ENCODE assay signal across 8 cellular contexts in genomic region chr17:76538281-76538931, GRCh38. TPM values are rescaled to one million over a fixed set of nuclear protein-coding genes. Genes with fewer than 3 reads are reported as not detected.
A peak's percentile ranks its signal among the peaks of the same experiment; 100 is the strongest.
DNase-seq lines count a peak whose midpoint lies in the region; ATAC-seq, FAIRE-seq and TF ChIP-seq lines count a peak whose summit lies in the region.
"Had no signal": no experiment of that assay in that cellular context is flagged by ENCODE, and none has a peak within 500 bp of the region (broad histone marks: within the 10 kb centered on the region; RNA-seq: fewer than 3 reads in every experiment).

No MANE protein-coding gene starts in this region.

- H2BK15ac ChIP-seq in H1 (ENCODE audit: low read length), result no peak overlapping the region

- H3K14ac ChIP-seq in H1 (ENCODE audit: insufficient read length), result no peak overlapping the region

- H3K23me2 ChIP-seq in H1 (ENCODE audit: low read depth, low read length), result peaks cover 11% of the 10 kb centered on the region

- H3K36me3 ChIP-seq in SJCRH30, result no peaks in the 10 kb centered on the region
- H3K36me3 ChIP-seq in H1 (ENCODE audit: control insufficient read depth in 2 of 4, insufficient read depth in 4 of 4, low read length in 3 of 4), result no peaks in the 10 kb centered on the region
- no peaks in the 10 kb centered on the region for H3K36me3 ChIP-seq in mucosa of rectum (ENCODE audit: control insufficient read depth in 2 of 2, insufficient read depth in 2 of 2, low read length in 2 of 2)
- H3K36me3 ChIP-seq in tibial nerve, result no peaks in the 10 kb centered on the region

- ATAC-seq in GM18505 (IDR thresholded peaks at IDR 0.05; ENCODE audit: unreplicated experiment), result no peak

- no peak overlapping the region for H4K5ac ChIP-seq in H1 (ENCODE audit: insufficient read length, low read depth, low read length)

- no peak overlapping the region for H2BK5ac ChIP-seq in H1 (ENCODE audit: low read depth, low read length)

- no peak overlapping the region for H2BK12ac ChIP-seq in H1 (ENCODE audit: low read depth, low read length)

- no peak overlapping the region for H3K23ac ChIP-seq in H1 (ENCODE audit: insufficient read length)

- WGBS in H1 (ENCODE audit: extremely low coverage in 1 of 2, insufficient coverage in 1 of 2, insufficient read length in 1 of 2, insufficient replicate concordance in 2 of 2, low coverage in 1 of 2, low lambda C conversion rate in 2 of 2, missing lambda C conversion rate in 1 of 2), 2 experiments, result 24% methylated on average over 19 of the region's 37 CpGs; no CpG with 5 or more reads in 1 of the 2 experiments
- 40 to 51% methylated on average over 12 to 31 of the region's 37 CpGs for WGBS in tibial nerve, 2 donors

- H3K79me2 ChIP-seq in H1 (ENCODE audit: control insufficient read depth in 1 of 2, insufficient read depth in 2 of 2, low read length in 2 of 2), result no peaks in the 10 kb centered on the region

- H3K27me3 ChIP-seq in SJCRH30 (no peaks in the 10 kb centered on the region), H1 (replicated peaks in 1 of 4; ENCODE audit: control insufficient read depth in 3 of 4, extremely low read depth in 1 of 4, insufficient read depth in 3 of 4, low read length in 3 of 4) (peaks cover 8 to 46% (median 37%) of the 10 kb centered on the region in 4 experiments), mucosa of rectum (ENCODE audit: control insufficient read depth in 2 of 2, insufficient read depth in 2 of 2, low read length in 2 of 2) (peaks cover 20 to 21% of the 10 kb centered on the region in 2 donors), tibial nerve (no peaks in the 10 kb centered on the region)

- TF ChIP-seq RAD21 in H1 (IDR thresholded peaks at IDR 0.05 in 1 of 2, conservative IDR thresholded peaks at IDR 0.05 in 1 of 2; ENCODE audit: low read depth in 2 of 2, low read length in 2 of 2), result no peak

- H4K20me1 ChIP-seq in H1 (replicated peaks in 1 of 2; ENCODE audit: control insufficient read depth in 1 of 2, insufficient read depth in 2 of 2, low read length in 2 of 2), result no peaks in the 10 kb centered on the region

- no peak overlapping the region for H2AK5ac ChIP-seq in H1 (ENCODE audit: low read depth, low read length)

- POLR2A ChIA-PET in H1 (lab: Charles Lee; ENCODE audit: partially characterized antibody), result interaction anchor here (3.7 to 4.0 kb wide), 2 partner anchors 9 to 20 kb away, joined by 30 to 38 read pairs; no protein-coding TSS in a partner anchor

- H3K4me3 ChIP-seq in SJCRH30, result no peak overlapping the region
- peak overlapping the region; percentile 35 to 67 (median 46) for H3K4me3 ChIP-seq in H1 (ENCODE audit: extremely low read depth in 1 of 4, insufficient read depth in 2 of 4, low read depth in 3 of 4, low read length in 4 of 4)
- peak overlapping the region in 1 of 2 donors; percentile 13 for H3K4me3 ChIP-seq in mucosa of rectum (ENCODE audit: low read length in 2 of 2)
- peak overlapping the region; percentile 21 to 61 (median 40) for H3K4me3 ChIP-seq in tibial nerve

- H3K4ac ChIP-seq in H1 (replicated peaks; ENCODE audit: insufficient read length, low read depth, low read length), result peak overlapping the region; percentile 17

- H3K9me3 ChIP-seq in SJCRH30 (replicated peaks) (no peaks in the 10 kb centered on the region), H1 (ENCODE audit: insufficient read depth in 2 of 2, low read depth in 1 of 2, low read length in 1 of 2) (no peaks in the 10 kb centered on the region), mucosa of rectum (ENCODE audit: control insufficient read depth in 2 of 2, low read length in 2 of 2) (no peaks in the 10 kb centered on the region), tibial nerve (no peaks in the 10 kb centered on the region)

- H3K27ac ChIP-seq in SJCRH30, result peak overlapping the region; percentile 39
- H3K27ac ChIP-seq in H1 (ENCODE audit: low read depth, low read length), result no peak overlapping the region
- peak overlapping the region; percentile 48 to 49 for H3K27ac ChIP-seq in mucosa of rectum (ENCODE audit: low read depth in 2 of 2, low read length in 2 of 2)
- H3K27ac ChIP-seq in tibial nerve, result peak overlapping the region; percentile 69 to 91 (median 80)

- DNase-seq in SJCRH30, result no peak
- DNase-seq in H1 (ENCODE audit: low read depth in 1 of 2, low spot score in 2 of 2), result no peak
- DNase-seq in tibial nerve (ENCODE audit: low spot score in 2 of 2), result no peak
- DNase-seq in amygdala (lab: John Stamatoyannopoulos, UW), result no peak
- DNase-seq in iPS-NIHi7 (ENCODE audit: extremely low spot score), result no peak
- DNase-seq: MV-4-11 had no signal

- H2BK120ac ChIP-seq in H1 (replicated peaks; ENCODE audit: low read depth, low read length), result no peak overlapping the region

- H3K4me1 ChIP-seq in SJCRH30 (peaks cover 36% of the 10 kb centered on the region), H1 (replicated peaks in 1 of 4; ENCODE audit: control insufficient read depth in 3 of 4, insufficient read depth in 4 of 4, low read length in 3 of 4) (peaks cover 0 to 17% (median 9%) of the 10 kb centered on the region in 4 experiments; a peak in 6 of 7 replicates), mucosa of rectum (ENCODE audit: control insufficient read depth in 2 of 2, insufficient read depth in 2 of 2, low read length in 2 of 2) (peaks cover 9 to 10% of the 10 kb centered on the region in 2 donors), tibial nerve (peaks cover 0 to 69% (median 21%) of the 10 kb centered on the region in 4 donors)

- peak overlapping the region; percentile 76 to 99 for H3K4me2 ChIP-seq in H1 (ENCODE audit: insufficient read depth in 1 of 2, low read depth in 2 of 2, low read length in 2 of 2)

- H4K91ac ChIP-seq in H1 (replicated peaks; ENCODE audit: insufficient read length, low read length), result no peak overlapping the region

- H3K56ac ChIP-seq in H1 (replicated peaks; ENCODE audit: insufficient read length, low read depth, low read length), result no peak overlapping the region

- no peaks in the 10 kb centered on the region for H3K79me1 ChIP-seq in H1 (ENCODE audit: low read depth, low read length)

- no peak for TF ChIP-seq EP300 in H1 (IDR thresholded peaks at IDR 0.05; ENCODE audit: borderline replicate concordance in 1 of 2, low read depth in 2 of 2, low read length in 2 of 2)
- TF ChIP-seq EP300 in tibial nerve (IDR thresholded peaks at IDR 0.05), result no peak

- H2BK20ac ChIP-seq in H1 (ENCODE audit: low read length), result no peak overlapping the region

- CTCF ChIA-PET in H1 (lab: Charles Lee; ENCODE audit: partially characterized antibody), result interaction anchor here (1.0 to 15.6 kb wide), 6 partner anchors 8 to 346 kb away, joined by 3 to 260 read pairs (median 26); no protein-coding TSS in a partner anchor

- no peak for FAIRE-seq in H1 (lab: Jason Lieb, UNC)

- TF ChIP-seq POLR2A in H1 (IDR thresholded peaks at IDR 0.05; ENCODE audit: control extremely low read depth in 1 of 2, low read depth in 2 of 2, low read length in 2 of 2) (no peak), tibial nerve (IDR thresholded peaks at IDR 0.05) (no peak), GM18505 (IDR thresholded peaks at IDR 0.05; ENCODE audit: borderline replicate concordance, extremely low read depth, insufficient read depth, insufficient read length) (no peak)

- H3K18ac ChIP-seq in H1 (ENCODE audit: extremely low read depth, low read length), result peak overlapping the region; percentile 60

- H3K9ac ChIP-seq in H1 (replicated peaks in 1 of 4; ENCODE audit: extremely low read depth in 1 of 4, low read depth in 3 of 4, low read length in 3 of 4), result no peak overlapping the region; a peak in 1 of 7 replicates
- no peak overlapping the region for H3K9ac ChIP-seq in mucosa of rectum (ENCODE audit: low read depth in 1 of 2, low read length in 2 of 2)

- TF ChIP-seq CTCF in H1 (IDR thresholded peaks at IDR 0.05; ENCODE audit: control extremely low read depth in 1 of 3, insufficient read depth in 1 of 3, low read depth in 1 of 3, low read length in 3 of 3) (no peak), tibial nerve (IDR thresholded peaks at IDR 0.05) (no peak)

- no peak overlapping the region for H4K8ac ChIP-seq in H1 (ENCODE audit: extremely low read depth, insufficient read depth, low read length)

- H2AFZ ChIP-seq in H1 (ENCODE audit: low read length), result no peak overlapping the region

RNA-seq across cellular contexts. Expression of gene CYGB, which starts 0.9 kb away (rescaled TPM):
- not detected in 2 replicates for total RNA-seq in SJCRH30 (2014; rRNA removed; shearing (Covaris generic))
- total RNA-seq in H1 (2021; fragmentation: NEBNext Ultra II Directional; extraction: Animal tissue kit (Norgen Biotek cat#: 25700)), result 3.7 and 4.0 TPM in 2 replicates
- 2.7 and 3.3 TPM in 2 replicates for polyA plus RNA-seq in H1 (2011; rRNA removed)
- polyA plus RNA-seq in H1 (2011; cell fraction: cytosol; rRNA removed), result 1.7 TPM
- polyA plus RNA-seq in H1 (2011; cell fraction: nucleus; rRNA removed), result 1.7 TPM
- 1.4 to 3.4 TPM (median 2.9 TPM) in 4 replicates for polyA plus RNA-seq in H1 (2012, experiment 1 of 2)
- polyA plus RNA-seq in H1 (2012, experiment 2 of 2), result 4.0 TPM
- polyA plus RNA-seq in H1 (2013, experiment 1 of 2), result 2.8 TPM
- 2.8 TPM for polyA plus RNA-seq in H1 (2013, experiment 2 of 2)
- polyA minus RNA-seq in H1 (2011; rRNA and poly(A)+ RNA removed), result 0.19 and 1.4 TPM in 2 replicates
- polyA minus RNA-seq in H1 (2011; cell fraction: cytosol; rRNA and poly(A)+ RNA removed), result 0.66 TPM
- 0.80 TPM for polyA minus RNA-seq in H1 (2011; cell fraction: nucleus; rRNA and poly(A)+ RNA removed)
- 10 to 100 TPM; 40.2 to 59.2 (median 48.8) TPM for total RNA-seq in tibial nerve

RNA-seq across cellular contexts. Expression of gene PRCD, which starts 1.4 kb away (rescaled TPM):
- total RNA-seq in SJCRH30 (2014; rRNA removed; shearing (Covaris generic)), result 2.1 and 3.4 TPM in 2 replicates
- total RNA-seq in H1 (2021; fragmentation: NEBNext Ultra II Directional; extraction: Animal tissue kit (Norgen Biotek cat#: 25700)), result 1.4 and 2.1 TPM in 2 replicates
- polyA plus RNA-seq in H1 (2011; rRNA removed), result 0.77 and 1.1 TPM in 2 replicates
- 1.4 TPM for polyA plus RNA-seq in H1 (2011; cell fraction: cytosol; rRNA removed)
- 3.1 TPM for polyA plus RNA-seq in H1 (2011; cell fraction: nucleus; rRNA removed)
- polyA plus RNA-seq in H1 (2012, experiment 1 of 2), result 1.1 to 1.6 TPM (median 1.5 TPM) in 4 replicates
- 2.3 TPM for polyA plus RNA-seq in H1 (2012, experiment 2 of 2)
- polyA plus RNA-seq in H1 (2013, experiment 1 of 2), result 2.0 TPM
- 1.5 TPM for polyA plus RNA-seq in H1 (2013, experiment 2 of 2)
- 0.12 and 0.22 TPM in 2 replicates for polyA minus RNA-seq in H1 (2011; rRNA and poly(A)+ RNA removed)
- not detected for polyA minus RNA-seq in H1 (2011; cell fraction: cytosol; rRNA and poly(A)+ RNA removed)
- 3.5 TPM for polyA minus RNA-seq in H1 (2011; cell fraction: nucleus; rRNA and poly(A)+ RNA removed)
- total RNA-seq in tibial nerve, result 10 to 100 TPM in 3 of 4 donors, 1 to 10 TPM in 1; 6.6 to 23.5 (median 14.1) TPM

RNA-seq across cellular contexts. Expression of gene RHBDF2, which starts 37.2 kb away (rescaled TPM):
- total RNA-seq in SJCRH30 (2014; rRNA removed; shearing (Covaris generic)), result 2.4 and 2.5 TPM in 2 replicates
- total RNA-seq in H1 (2021; fragmentation: NEBNext Ultra II Directional; extraction: Animal tissue kit (Norgen Biotek cat#: 25700)), result 25.9 and 26.2 TPM in 2 replicates
- 21.2 and 27.9 TPM in 2 replicates for polyA plus RNA-seq in H1 (2011; rRNA removed)
- polyA plus RNA-seq in H1 (2011; cell fraction: cytosol; rRNA removed), result 15.5 TPM
- polyA plus RNA-seq in H1 (2011; cell fraction: nucleus; rRNA removed), result 46.6 TPM
- 16.4 to 25.4 TPM (median 22.4 TPM) in 4 replicates for polyA plus RNA-seq in H1 (2012, experiment 1 of 2)
- polyA plus RNA-seq in H1 (2012, experiment 2 of 2), result 15.6 TPM
- polyA plus RNA-seq in H1 (2013, experiment 1 of 2), result 30.8 TPM
- polyA plus RNA-seq in H1 (2013, experiment 2 of 2), result 30.3 TPM
- 12.5 and 16.5 TPM in 2 replicates for polyA minus RNA-seq in H1 (2011; rRNA and poly(A)+ RNA removed)
- 16.4 TPM for polyA minus RNA-seq in H1 (2011; cell fraction: cytosol; rRNA and poly(A)+ RNA removed)
- 22.9 TPM for polyA minus RNA-seq in H1 (2011; cell fraction: nucleus; rRNA and poly(A)+ RNA removed)
- 10 to 100 TPM; 33.1 to 99.0 (median 73.5) TPM for total RNA-seq in tibial nerve

RNA-seq across cellular contexts. Expression of gene ST6GALNAC2, which starts 47.3 kb away (rescaled TPM):
- 0.20 TPM in 1 of 2 replicates, not detected in the other for total RNA-seq in SJCRH30 (2014; rRNA removed; shearing (Covaris generic))
- not detected in 2 replicates for total RNA-seq in H1 (2021; fragmentation: NEBNext Ultra II Directional; extraction: Animal tissue kit (Norgen Biotek cat#: 25700))
- 0.09 TPM in 1 of 2 replicates, not detected in the other for polyA plus RNA-seq in H1 (2011; rRNA removed)
- polyA plus RNA-seq in H1 (2011; cell fraction: cytosol; rRNA removed), result not detected
- not detected for polyA plus RNA-seq in H1 (2011; cell fraction: nucleus; rRNA removed)
- not detected in 4 replicates for polyA plus RNA-seq in H1 (2012, experiment 1 of 2)
- not detected for polyA plus RNA-seq in H1 (2012, experiment 2 of 2)
- not detected for polyA plus RNA-seq in H1 (2013, experiment 1 of 2)
- polyA plus RNA-seq in H1 (2013, experiment 2 of 2), result not detected
- not detected in 2 replicates for polyA minus RNA-seq in H1 (2011; rRNA and poly(A)+ RNA removed)
- not detected for polyA minus RNA-seq in H1 (2011; cell fraction: cytosol; rRNA and poly(A)+ RNA removed)
- not detected for polyA minus RNA-seq in H1 (2011; cell fraction: nucleus; rRNA and poly(A)+ RNA removed)
- 100 to 1,000 TPM in 1 of 4 donors, 10 to 100 TPM in 3; 58.5 to 128 (median 69.1) TPM for total RNA-seq in tibial nerve
